In genomic region chr6:20401403-20402180, GRCh38 we compare ENCODE assay signal across 8 cellular contexts. TPM values are rescaled to one million over a fixed set of nuclear protein-coding genes. Genes with fewer than 3 reads are reported as not detected.
A peak's percentile ranks its signal among the peaks of the same experiment; 100 is the strongest.
DNase-seq lines count a peak whose midpoint lies in the region; ATAC-seq and TF ChIP-seq lines count a peak whose summit lies in the region.

E2F3 (plus strand) TSS chr6:20401879; CDS start chr6:20402233, 354 bp downstream.

- no peaks in the 10 kb centered on the region for H3K9me3 Mint-ChIP-seq in T-helper 1 cell treated with Interleukin-12 subunit alpha and Interleukin-12 subunit beta and Interleukin-4 antibody, amounts not matched to agents 30 μg/mL and 1 μg/mL, for 36 hours

- peak; percentile 99 for DNase-seq in GM13977 (ENCODE audit: low spot score)
- peak; percentile 98 for DNase-seq in NCI-H1694 (lab: John Stamatoyannopoulos, UW)
- peak; percentile 100 for DNase-seq in amniotic stem cell (lab: John Stamatoyannopoulos, UW)
- DNase-seq in left cardiac atrium, result peak; percentile 100
- peak; percentile 100 for DNase-seq in posterior vena cava (ENCODE audit: low spot score)
- peak; percentile 100 for DNase-seq in ureter (ENCODE audit: low spot score)

- ATAC-seq in HG02884 (IDR thresholded peaks at IDR 0.05; ENCODE audit: unreplicated experiment) (peak; percentile 81), left cardiac atrium (peak; percentile 95 to 96)

- intact Hi-C loops in left cardiac atrium (cut with DNase I), result loop anchor here (5.0 to 10.0 kb wide), 3 partner anchors 107 to 126 kb away; no protein-coding TSS in a partner anchor
- intact Hi-C loops in posterior vena cava (cut with DNase I), result loop anchor here in 1 of 2 donors (10.0 kb wide), 2 partner anchors 107 to 133 kb away; partner anchors contain the start of gene CDKAL1

- no peak for TF ChIP-seq CTCF in GM13977 (IDR thresholded peaks at IDR 0.05; ENCODE audit: extremely low read depth, insufficient read depth, missing control alignments)

- in situ Hi-C loops in GM13977 (cut with MboI; ENCODE audit: low pct_unique_long_range_greater_than_20kb, low sequenced_read_pairs, unreplicated experiment), result no loop called here

- H3K27ac Mint-ChIP-seq in T-helper 1 cell treated with Interleukin-12 subunit alpha and Interleukin-12 subunit beta and Interleukin-4 antibody, amounts not matched to agents 30 μg/mL and 1 μg/mL, for 36 hours, result peak within 1 kb of the TSS; percentile 93

- H3K36me3 Mint-ChIP-seq in T-helper 1 cell treated with Interleukin-12 subunit alpha and Interleukin-12 subunit beta and Interleukin-4 antibody, amounts not matched to agents 30 μg/mL and 1 μg/mL, for 36 hours (ENCODE audit: low read depth), result peaks cover 15% of the 10 kb centered on the region

- H3K4me3 Mint-ChIP-seq in T-helper 1 cell treated with Interleukin-12 subunit alpha and Interleukin-12 subunit beta and Interleukin-4 antibody, amounts not matched to agents 30 μg/mL and 1 μg/mL, for 36 hours, result peak within 1 kb of the TSS; percentile 94

- peaks cover 3% of the 10 kb centered on the region for H3K27me3 Mint-ChIP-seq in T-helper 1 cell treated with Interleukin-12 subunit alpha and Interleukin-12 subunit beta and Interleukin-4 antibody, amounts not matched to agents 30 μg/mL and 1 μg/mL, for 36 hours (ENCODE audit: low read depth)

- H3K4me1 Mint-ChIP-seq in T-helper 1 cell treated with Interleukin-12 subunit alpha and Interleukin-12 subunit beta and Interleukin-4 antibody, amounts not matched to agents 30 μg/mL and 1 μg/mL, for 36 hours (ENCODE audit: low read depth), result peaks cover 46% of the 10 kb centered on the region

RNA-seq across cellular contexts. Expression of gene E2F3, which starts in this region (rescaled TPM):
- total RNA-seq in left cardiac atrium (10 to 100 TPM in 1 of 2 donors, 1 to 10 TPM in 1; 4.8 to 10.0 TPM), posterior vena cava (1 to 10 TPM; 8.1 to 9.9 TPM), ureter (14.5 TPM)

Comparison
In these comparisons a context has a peak if more than half of its experiments do, and no peak if none do; other contexts are left out.
1. Peak in every context shown above with its lines: DNase-seq and ATAC-seq.